Comparison of ENCODE assay signal across 11 cellular contexts in the genomic region with DNA sequence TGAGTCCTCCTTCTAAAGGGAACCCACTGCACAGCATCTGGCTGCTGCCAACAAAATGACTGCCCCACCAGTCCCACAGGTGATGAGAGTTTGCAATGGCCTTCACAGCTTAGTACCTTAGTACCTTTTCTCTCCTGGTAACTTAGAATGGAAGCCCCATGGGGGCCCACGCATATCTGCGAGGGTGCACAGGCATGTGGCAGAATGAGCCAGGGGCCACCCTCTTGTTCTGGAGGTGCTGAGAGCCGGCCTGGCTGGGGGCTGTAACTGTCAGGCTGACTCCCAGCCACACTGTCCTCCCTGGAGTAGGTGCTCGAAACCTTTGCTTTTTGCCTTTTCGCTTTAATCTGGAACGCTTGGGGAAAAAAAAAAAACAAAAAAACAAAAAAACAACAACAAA.
DNase-seq lines count a peak whose midpoint lies in the region; ATAC-seq and TF ChIP-seq lines count a peak whose summit lies in the region.
"Had no signal": no experiment of that assay in that cellular context is flagged by ENCODE, and none has a peak within 500 bp of the region (broad histone marks: within the 10 kb centered on the region; RNA-seq: fewer than 3 reads in every experiment).

No MANE protein-coding gene starts in this region.

- peaks cover 17% of the 10 kb centered on the region for H3K36me3 Mint-ChIP-seq in Calu3 (ENCODE audit: insufficient read depth, unreplicated experiment)
- peaks cover 61% of the 10 kb centered on the region for H3K36me3 Mint-ChIP-seq in activated naive CD8-positive, alpha-beta T cell treated with anti-CD3 and anti-CD28 coated beads for 36 hours
- H3K36me3 Mint-ChIP-seq in stimulated activated memory B cell treated with anti-CD40 and anti-IgM and Interleukin-4, amounts not matched to agents 10 μg/mL and 1 μg/mL and 100 μg/mL, for 72 hours, result peaks cover 40% of the 10 kb centered on the region

- DNase-seq in Calu3, result no peak
- DNase-seq in activated naive CD8-positive, alpha-beta T cell treated with anti-CD3 and anti-CD28 coated beads for 36 hours, result no peak
- no peak for DNase-seq in right lobe of liver
- DNase-seq in ecto neural progenitor cell (ENCODE audit: low spot score), result no peak
- DNase-seq in NCI-H2107 treated with DMSO at 0.1 percent for 48 hours (lab: John Stamatoyannopoulos, UW; ENCODE audit: unreplicated experiment), result no peak
- DNase-seq: effector memory CD4-positive, alpha-beta T cell; NCI-H510A treated with DMSO at 0.1 percent for 48 hours had no signal

- H3K4me1 Mint-ChIP-seq in Calu3 (ENCODE audit: low read depth, unreplicated experiment), result peaks cover 34% of the 10 kb centered on the region
- H3K4me1 Mint-ChIP-seq in activated naive CD8-positive, alpha-beta T cell treated with anti-CD3 and anti-CD28 coated beads for 36 hours, result peaks cover 80% of the 10 kb centered on the region
- H3K4me1 Mint-ChIP-seq in stimulated activated memory B cell treated with anti-CD40 and anti-IgM and Interleukin-4, amounts not matched to agents 10 μg/mL and 1 μg/mL and 100 μg/mL, for 72 hours, result peaks cover 50% of the 10 kb centered on the region

- no peaks in the 10 kb centered on the region for H3K27me3 Mint-ChIP-seq in Calu3 (ENCODE audit: unreplicated experiment)
- no peaks in the 10 kb centered on the region for H3K27me3 Mint-ChIP-seq in activated naive CD8-positive, alpha-beta T cell treated with anti-CD3 and anti-CD28 coated beads for 36 hours
- no peaks in the 10 kb centered on the region for H3K27me3 Mint-ChIP-seq in stimulated activated memory B cell treated with anti-CD40 and anti-IgM and Interleukin-4, amounts not matched to agents 10 μg/mL and 1 μg/mL and 100 μg/mL, for 72 hours

- BruUV-seq in Calu3 (replicated peaks; lab: Mats Ljungman, UMichigan), result no TSS peak

- no peaks in the 10 kb centered on the region for H3K9me3 Mint-ChIP-seq in Calu3 (ENCODE audit: low read depth, unreplicated experiment)
- peaks cover 4% of the 10 kb centered on the region for H3K9me3 Mint-ChIP-seq in activated naive CD8-positive, alpha-beta T cell treated with anti-CD3 and anti-CD28 coated beads for 36 hours
- H3K9me3 Mint-ChIP-seq in stimulated activated memory B cell treated with anti-CD40 and anti-IgM and Interleukin-4, amounts not matched to agents 10 μg/mL and 1 μg/mL and 100 μg/mL, for 72 hours, result no peaks in the 10 kb centered on the region

- H3K4me3 ChIP-seq in right lobe of liver, result peak overlapping the region in 1 of 3 donors; percentile 11

- peaks cover 0 to 38% (median 15%) of the 10 kb centered on the region in 4 donors for H3K4me1 ChIP-seq in right lobe of liver

- H3K4me3 Mint-ChIP-seq in Calu3 (ENCODE audit: low read depth, unreplicated experiment), result no peak overlapping the region
- H3K4me3 Mint-ChIP-seq in activated naive CD8-positive, alpha-beta T cell treated with anti-CD3 and anti-CD28 coated beads for 36 hours, result no peak overlapping the region
- H3K4me3 Mint-ChIP-seq in stimulated activated memory B cell treated with anti-CD40 and anti-IgM and Interleukin-4, amounts not matched to agents 10 μg/mL and 1 μg/mL and 100 μg/mL, for 72 hours, result no peak overlapping the region

- no peaks in the 10 kb centered on the region for H3K9me3 ChIP-seq in right lobe of liver

- ATAC-seq in right lobe of liver (peak in 1 of 4 donors; percentile 4), HG03521 (IDR thresholded peaks at IDR 0.05; ENCODE audit: unreplicated experiment) (no peak), GM21529 (IDR thresholded peaks at IDR 0.05; ENCODE audit: unreplicated experiment) (no peak)
- no peak for ATAC-seq in stimulated activated memory B cell treated with anti-CD40 and anti-IgM and Interleukin-4, amounts not matched to agents 10 μg/mL and 1 μg/mL and 100 μg/mL, for 72 hours

- peak overlapping the region; percentile 59 to 85 (median 66) for H3K27ac ChIP-seq in right lobe of liver
- H3K27ac ChIP-seq: C4-2B had no signal

- TF ChIP-seq POLR2A in right lobe of liver (IDR thresholded peaks at IDR 0.05), result no peak

- H3K27ac Mint-ChIP-seq in Calu3 (ENCODE audit: unreplicated experiment), result peak overlapping the region; percentile 89
- peak overlapping the region; percentile 97 for H3K27ac Mint-ChIP-seq in activated naive CD8-positive, alpha-beta T cell treated with anti-CD3 and anti-CD28 coated beads for 36 hours
- H3K27ac Mint-ChIP-seq in stimulated activated memory B cell treated with anti-CD40 and anti-IgM and Interleukin-4, amounts not matched to agents 10 μg/mL and 1 μg/mL and 100 μg/mL, for 72 hours, result peak overlapping the region; percentile 98

- CTCF ChIA-PET in Calu3 (lab: Charles Lee), result no interaction called here

- intact Hi-C loops in Calu3 (cut with micrococcal nuclease; ENCODE audit: unreplicated experiment), result loop anchor here (1.0 to 5.0 kb wide), 2 partner anchors 47 to 184 kb away; a partner anchor contains a TSS
- intact Hi-C loops in right lobe of liver (cut with DNase I), result no loop called here

- no peak for TF ChIP-seq CTCF in Calu3 (IDR thresholded peaks at IDR 0.05; ENCODE audit: unreplicated experiment)
- TF ChIP-seq CTCF in right lobe of liver (IDR thresholded peaks at IDR 0.05), result no peak

- H3K27me3 ChIP-seq in right lobe of liver, result no peaks in the 10 kb centered on the region

- 29% methylated on average over 3 of the region's 6 CpGs for WGBS in right lobe of liver (ENCODE audit: insufficient coverage, low coverage, low lambda C conversion rate, missing lambda C conversion rate)

- H3K36me3 ChIP-seq in right lobe of liver, result no peaks in the 10 kb centered on the region
